In genomic region chr10:112241651-112242341, GRCh38 we compare ENCODE assay signal across 1 cellular context.
TF ChIP-seq lines count a peak whose summit lies in the region.

No MANE protein-coding gene starts in this region.

TF ChIP-seq in HepG2, 621 proteins besides CTCF, POLR2A, EP300 and RAD21:
- TF ChIP-seq PATZ1 (CRISPR knock-in tag; IDR thresholded peaks at IDR 0.05), result no peak
- TF ChIP-seq, protein P1, sequence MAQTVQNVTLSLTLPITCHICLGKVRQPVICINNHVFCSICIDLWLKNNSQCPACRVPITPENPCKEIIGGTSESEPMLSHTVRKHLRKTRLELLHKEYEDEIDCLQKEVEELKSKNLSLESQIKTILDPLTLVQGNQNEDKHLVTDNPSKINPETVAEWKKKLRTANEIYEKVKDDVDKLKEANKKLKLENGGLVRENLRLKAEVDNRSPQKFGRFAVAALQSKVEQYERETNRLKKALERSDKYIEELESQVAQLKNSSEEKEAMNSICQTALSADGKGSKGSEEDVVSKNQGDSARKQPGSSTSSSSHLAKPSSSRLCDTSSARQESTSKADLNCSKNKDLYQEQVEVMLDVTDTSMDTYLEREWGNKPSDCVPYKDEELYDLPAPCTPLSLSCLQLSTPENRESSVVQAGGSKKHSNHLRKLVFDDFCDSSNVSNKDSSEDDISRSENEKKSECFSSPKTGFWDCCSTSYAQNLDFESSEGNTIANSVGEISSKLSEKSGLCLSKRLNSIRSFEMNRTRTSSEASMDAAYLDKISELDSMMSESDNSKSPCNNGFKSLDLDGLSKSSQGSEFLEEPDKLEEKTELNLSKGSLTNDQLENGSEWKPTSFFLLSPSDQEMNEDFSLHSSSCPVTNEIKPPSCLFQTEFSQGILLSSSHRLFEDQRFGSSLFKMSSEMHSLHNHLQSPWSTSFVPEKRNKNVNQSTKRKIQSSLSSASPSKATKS (CRISPR knock-in tag; IDR thresholded peaks at IDR 0.05), result no peak
- no peak for TF ChIP-seq ZNF318 (CRISPR knock-in tag; IDR thresholded peaks at IDR 0.05)
- TF ChIP-seq, protein P2, sequence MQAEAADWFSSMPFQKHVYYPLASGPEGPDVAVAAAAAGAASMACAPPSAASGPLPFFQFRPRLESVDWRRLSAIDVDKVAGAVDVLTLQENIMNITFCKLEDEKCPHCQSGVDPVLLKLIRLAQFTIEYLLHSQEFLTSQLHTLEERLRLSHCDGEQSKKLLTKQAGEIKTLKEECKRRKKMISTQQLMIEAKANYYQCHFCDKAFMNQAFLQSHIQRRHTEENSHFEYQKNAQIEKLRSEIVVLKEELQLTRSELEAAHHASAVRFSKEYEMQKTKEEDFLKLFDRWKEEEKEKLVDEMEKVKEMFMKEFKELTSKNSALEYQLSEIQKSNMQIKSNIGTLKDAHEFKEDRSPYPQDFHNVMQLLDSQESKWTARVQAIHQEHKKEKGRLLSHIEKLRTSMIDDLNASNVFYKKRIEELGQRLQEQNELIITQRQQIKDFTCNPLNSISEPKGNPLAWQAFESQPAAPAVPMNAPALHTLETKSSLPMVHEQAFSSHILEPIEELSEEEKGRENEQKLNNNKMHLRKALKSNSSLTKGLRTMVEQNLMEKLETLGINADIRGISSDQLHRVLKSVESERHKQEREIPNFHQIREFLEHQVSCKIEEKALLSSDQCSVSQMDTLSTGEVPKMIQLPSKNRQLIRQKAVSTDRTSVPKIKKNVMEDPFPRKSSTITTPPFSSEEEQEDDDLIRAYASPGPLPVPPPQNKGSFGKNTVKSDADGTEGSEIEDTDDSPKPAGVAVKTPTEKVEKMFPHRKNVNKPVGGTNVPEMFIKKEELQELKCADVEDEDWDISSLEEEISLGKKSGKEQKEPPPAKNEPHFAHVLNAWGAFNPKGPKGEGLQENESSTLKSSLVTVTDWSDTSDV (CRISPR knock-in tag; IDR thresholded peaks at IDR 0.05), result no peak
- no peak for TF ChIP-seq ZNF431 (CRISPR knock-in tag; IDR thresholded peaks at IDR 0.05; ENCODE audit: borderline replicate concordance, low read depth)
- no peak for TF ChIP-seq NFIB (CRISPR knock-in tag; IDR thresholded peaks at IDR 0.05; ENCODE audit: borderline replicate concordance)
- TF ChIP-seq SNRNP70 (IDR thresholded peaks at IDR 0.05; ENCODE audit: low read depth, low read length), result no peak
- TF ChIP-seq, protein P3, sequence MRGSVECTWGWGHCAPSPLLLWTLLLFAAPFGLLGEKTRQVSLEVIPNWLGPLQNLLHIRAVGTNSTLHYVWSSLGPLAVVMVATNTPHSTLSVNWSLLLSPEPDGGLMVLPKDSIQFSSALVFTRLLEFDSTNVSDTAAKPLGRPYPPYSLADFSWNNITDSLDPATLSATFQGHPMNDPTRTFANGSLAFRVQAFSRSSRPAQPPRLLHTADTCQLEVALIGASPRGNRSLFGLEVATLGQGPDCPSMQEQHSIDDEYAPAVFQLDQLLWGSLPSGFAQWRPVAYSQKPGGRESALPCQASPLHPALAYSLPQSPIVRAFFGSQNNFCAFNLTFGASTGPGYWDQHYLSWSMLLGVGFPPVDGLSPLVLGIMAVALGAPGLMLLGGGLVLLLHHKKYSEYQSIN (CRISPR knock-in tag; IDR thresholded peaks at IDR 0.05; ENCODE audit: borderline replicate concordance), result no peak
- TF ChIP-seq ZNF160 (CRISPR knock-in tag; IDR thresholded peaks at IDR 0.05), result no peak
- TF ChIP-seq THYN1 (CRISPR knock-in tag; IDR thresholded peaks at IDR 0.05; ENCODE audit: borderline replicate concordance, low read depth), result no peak
- TF ChIP-seq YEATS4 (CRISPR knock-in tag; IDR thresholded peaks at IDR 0.05; ENCODE audit: borderline replicate concordance), result no peak
- TF ChIP-seq, protein P4, sequence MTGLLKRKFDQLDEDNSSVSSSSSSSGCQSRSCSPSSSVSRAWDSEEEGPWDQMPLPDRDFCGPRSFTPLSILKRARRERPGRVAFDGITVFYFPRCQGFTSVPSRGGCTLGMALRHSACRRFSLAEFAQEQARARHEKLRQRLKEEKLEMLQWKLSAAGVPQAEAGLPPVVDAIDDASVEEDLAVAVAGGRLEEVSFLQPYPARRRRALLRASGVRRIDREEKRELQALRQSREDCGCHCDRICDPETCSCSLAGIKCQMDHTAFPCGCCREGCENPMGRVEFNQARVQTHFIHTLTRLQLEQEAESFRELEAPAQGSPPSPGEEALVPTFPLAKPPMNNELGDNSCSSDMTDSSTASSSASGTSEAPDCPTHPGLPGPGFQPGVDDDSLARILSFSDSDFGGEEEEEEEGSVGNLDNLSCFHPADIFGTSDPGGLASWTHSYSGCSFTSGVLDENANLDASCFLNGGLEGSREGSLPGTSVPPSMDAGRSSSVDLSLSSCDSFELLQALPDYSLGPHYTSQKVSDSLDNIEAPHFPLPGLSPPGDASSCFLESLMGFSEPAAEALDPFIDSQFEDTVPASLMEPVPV (CRISPR knock-in tag; IDR thresholded peaks at IDR 0.05), result no peak
- no peak for TF ChIP-seq RNF2 (conservative IDR thresholded peaks at IDR 0.05; ENCODE audit: low read depth)
- no peak for TF ChIP-seq SP5 (CRISPR knock-in tag; IDR thresholded peaks at IDR 0.05; ENCODE audit: borderline replicate concordance, low read depth)
- no peak for TF ChIP-seq RFXANK (CRISPR knock-in tag; IDR thresholded peaks at IDR 0.05)
- no peak for TF ChIP-seq SPEN (CRISPR knock-in tag; IDR thresholded peaks at IDR 0.05; ENCODE audit: low read depth)
- no peak for TF ChIP-seq SRSF4 (IDR thresholded peaks at IDR 0.05; ENCODE audit: low read depth, low read length, poor library complexity, severe bottlenecking)
- no peak for TF ChIP-seq HBP1 (CRISPR knock-in tag; IDR thresholded peaks at IDR 0.05; ENCODE audit: low read depth)
